1 cellular context compared by ENCODE assay signal in genomic region chr5:72246239-72246580, GRCh38.
TF ChIP-seq lines count a peak whose summit lies in the region.

No MANE protein-coding gene starts in this region.

TF ChIP-seq in GM23338, 12 proteins besides CTCF, POLR2A, EP300 and RAD21 (continued from another document):
- TF ChIP-seq ZNF462 (CRISPR knock-in tag; IDR thresholded peaks at IDR 0.05) (no peak), NANOG (IDR thresholded peaks at IDR 0.05; ENCODE audit: borderline replicate concordance) (no peak), CREB1 (CRISPR knock-in tag; IDR thresholded peaks at IDR 0.05; ENCODE audit: low read depth) (no peak), ZNF331 (CRISPR knock-in tag; IDR thresholded peaks at IDR 0.05; ENCODE audit: low read depth) (no peak)
